1 cellular context compared by ENCODE assay signal in genomic region chr1:51518033-51518729, GRCh38.
TF ChIP-seq lines count a peak whose summit lies in the region.

No MANE protein-coding gene starts in this region.

TF ChIP-seq in HepG2, 621 proteins besides CTCF, POLR2A, EP300 and RAD21 (continued from another document and continues in another):
- TF ChIP-seq, protein P1, sequence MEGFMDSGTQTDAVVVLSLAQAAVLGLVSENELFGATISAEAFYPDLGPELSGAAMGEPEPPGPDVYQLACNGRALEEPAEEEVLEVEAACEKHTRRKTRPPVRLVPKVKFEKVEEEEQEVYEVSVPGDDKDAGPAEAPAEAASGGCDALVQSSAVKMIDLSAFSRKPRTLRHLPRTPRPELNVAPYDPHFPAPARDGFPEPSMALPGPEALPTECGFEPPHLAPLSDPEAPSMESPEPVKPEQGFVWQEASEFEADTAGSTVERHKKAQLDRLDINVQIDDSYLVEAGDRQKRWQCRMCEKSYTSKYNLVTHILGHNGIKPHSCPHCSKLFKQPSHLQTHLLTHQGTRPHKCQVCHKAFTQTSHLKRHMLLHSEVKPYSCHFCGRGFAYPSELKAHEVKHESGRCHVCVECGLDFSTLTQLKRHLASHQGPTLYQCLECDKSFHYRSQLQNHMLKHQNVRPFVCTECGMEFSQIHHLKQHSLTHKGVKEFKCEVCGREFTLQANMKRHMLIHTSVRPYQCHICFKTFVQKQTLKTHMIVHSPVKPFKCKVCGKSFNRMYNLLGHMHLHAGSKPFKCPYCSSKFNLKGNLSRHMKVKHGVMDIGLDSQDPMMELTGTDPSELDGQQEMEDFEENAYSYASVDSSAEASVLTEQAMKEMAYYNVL (CRISPR knock-in tag; IDR thresholded peaks at IDR 0.05; ENCODE audit: borderline replicate concordance) = no peak
- TF ChIP-seq CHCHD3 (CRISPR knock-in tag; IDR thresholded peaks at IDR 0.05) = no peak
- TF ChIP-seq RARA (CRISPR knock-in tag; IDR thresholded peaks at IDR 0.05) = no peak
- no peak for TF ChIP-seq SKI (IDR thresholded peaks at IDR 0.05; ENCODE audit: partially characterized antibody)
- peak; percentile 6 for TF ChIP-seq YY1 (IDR thresholded peaks at IDR 0.05; ENCODE audit: insufficient read depth, insufficient replicate concordance, low read depth, low read length)
- TF ChIP-seq PCBP2 (optimal IDR thresholded peaks at IDR 0.05; ENCODE audit: low read depth, low read length, poor library complexity, severe bottlenecking) = no peak
- TF ChIP-seq, protein P2, sequence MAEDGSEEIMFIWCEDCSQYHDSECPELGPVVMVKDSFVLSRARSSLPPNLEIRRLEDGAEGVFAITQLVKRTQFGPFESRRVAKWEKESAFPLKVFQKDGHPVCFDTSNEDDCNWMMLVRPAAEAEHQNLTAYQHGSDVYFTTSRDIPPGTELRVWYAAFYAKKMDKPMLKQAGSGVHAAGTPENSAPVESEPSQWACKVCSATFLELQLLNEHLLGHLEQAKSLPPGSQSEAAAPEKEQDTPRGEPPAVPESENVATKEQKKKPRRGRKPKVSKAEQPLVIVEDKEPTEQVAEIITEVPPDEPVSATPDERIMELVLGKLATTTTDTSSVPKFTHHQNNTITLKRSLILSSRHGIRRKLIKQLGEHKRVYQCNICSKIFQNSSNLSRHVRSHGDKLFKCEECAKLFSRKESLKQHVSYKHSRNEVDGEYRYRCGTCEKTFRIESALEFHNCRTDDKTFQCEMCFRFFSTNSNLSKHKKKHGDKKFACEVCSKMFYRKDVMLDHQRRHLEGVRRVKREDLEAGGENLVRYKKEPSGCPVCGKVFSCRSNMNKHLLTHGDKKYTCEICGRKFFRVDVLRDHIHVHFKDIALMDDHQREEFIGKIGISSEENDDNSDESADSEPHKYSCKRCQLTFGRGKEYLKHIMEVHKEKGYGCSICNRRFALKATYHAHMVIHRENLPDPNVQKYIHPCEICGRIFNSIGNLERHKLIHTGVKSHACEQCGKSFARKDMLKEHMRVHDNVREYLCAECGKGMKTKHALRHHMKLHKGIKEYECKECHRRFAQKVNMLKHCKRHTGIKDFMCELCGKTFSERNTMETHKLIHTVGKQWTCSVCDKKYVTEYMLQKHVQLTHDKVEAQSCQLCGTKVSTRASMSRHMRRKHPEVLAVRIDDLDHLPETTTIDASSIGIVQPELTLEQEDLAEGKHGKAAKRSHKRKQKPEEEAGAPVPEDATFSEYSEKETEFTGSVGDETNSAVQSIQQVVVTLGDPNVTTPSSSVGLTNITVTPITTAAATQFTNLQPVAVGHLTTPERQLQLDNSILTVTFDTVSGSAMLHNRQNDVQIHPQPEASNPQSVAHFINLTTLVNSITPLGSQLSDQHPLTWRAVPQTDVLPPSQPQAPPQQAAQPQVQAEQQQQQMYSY (CRISPR knock-in tag; IDR thresholded peaks at IDR 0.05) = no peak
- no peak for TF ChIP-seq NFE2 (CRISPR knock-in tag; IDR thresholded peaks at IDR 0.05)
- TF ChIP-seq, protein P3, sequence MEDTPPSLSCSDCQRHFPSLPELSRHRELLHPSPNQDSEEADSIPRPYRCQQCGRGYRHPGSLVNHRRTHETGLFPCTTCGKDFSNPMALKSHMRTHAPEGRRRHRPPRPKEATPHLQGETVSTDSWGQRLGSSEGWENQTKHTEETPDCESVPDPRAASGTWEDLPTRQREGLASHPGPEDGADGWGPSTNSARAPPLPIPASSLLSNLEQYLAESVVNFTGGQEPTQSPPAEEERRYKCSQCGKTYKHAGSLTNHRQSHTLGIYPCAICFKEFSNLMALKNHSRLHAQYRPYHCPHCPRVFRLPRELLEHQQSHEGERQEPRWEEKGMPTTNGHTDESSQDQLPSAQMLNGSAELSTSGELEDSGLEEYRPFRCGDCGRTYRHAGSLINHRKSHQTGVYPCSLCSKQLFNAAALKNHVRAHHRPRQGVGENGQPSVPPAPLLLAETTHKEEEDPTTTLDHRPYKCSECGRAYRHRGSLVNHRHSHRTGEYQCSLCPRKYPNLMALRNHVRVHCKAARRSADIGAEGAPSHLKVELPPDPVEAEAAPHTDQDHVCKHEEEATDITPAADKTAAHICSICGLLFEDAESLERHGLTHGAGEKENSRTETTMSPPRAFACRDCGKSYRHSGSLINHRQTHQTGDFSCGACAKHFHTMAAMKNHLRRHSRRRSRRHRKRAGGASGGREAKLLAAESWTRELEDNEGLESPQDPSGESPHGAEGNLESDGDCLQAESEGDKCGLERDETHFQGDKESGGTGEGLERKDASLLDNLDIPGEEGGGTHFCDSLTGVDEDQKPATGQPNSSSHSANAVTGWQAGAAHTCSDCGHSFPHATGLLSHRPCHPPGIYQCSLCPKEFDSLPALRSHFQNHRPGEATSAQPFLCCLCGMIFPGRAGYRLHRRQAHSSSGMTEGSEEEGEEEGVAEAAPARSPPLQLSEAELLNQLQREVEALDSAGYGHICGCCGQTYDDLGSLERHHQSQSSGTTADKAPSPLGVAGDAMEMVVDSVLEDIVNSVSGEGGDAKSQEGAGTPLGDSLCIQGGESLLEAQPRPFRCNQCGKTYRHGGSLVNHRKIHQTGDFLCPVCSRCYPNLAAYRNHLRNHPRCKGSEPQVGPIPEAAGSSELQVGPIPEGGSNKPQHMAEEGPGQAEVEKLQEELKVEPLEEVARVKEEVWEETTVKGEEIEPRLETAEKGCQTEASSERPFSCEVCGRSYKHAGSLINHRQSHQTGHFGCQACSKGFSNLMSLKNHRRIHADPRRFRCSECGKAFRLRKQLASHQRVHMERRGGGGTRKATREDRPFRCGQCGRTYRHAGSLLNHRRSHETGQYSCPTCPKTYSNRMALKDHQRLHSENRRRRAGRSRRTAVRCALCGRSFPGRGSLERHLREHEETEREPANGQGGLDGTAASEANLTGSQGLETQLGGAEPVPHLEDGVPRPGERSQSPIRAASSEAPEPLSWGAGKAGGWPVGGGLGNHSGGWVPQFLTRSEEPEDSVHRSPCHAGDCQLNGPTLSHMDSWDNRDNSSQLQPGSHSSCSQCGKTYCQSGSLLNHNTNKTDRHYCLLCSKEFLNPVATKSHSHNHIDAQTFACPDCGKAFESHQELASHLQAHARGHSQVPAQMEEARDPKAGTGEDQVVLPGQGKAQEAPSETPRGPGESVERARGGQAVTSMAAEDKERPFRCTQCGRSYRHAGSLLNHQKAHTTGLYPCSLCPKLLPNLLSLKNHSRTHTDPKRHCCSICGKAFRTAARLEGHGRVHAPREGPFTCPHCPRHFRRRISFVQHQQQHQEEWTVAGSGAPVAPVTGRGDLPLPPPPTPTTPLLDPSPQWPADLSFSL (CRISPR knock-in tag; IDR thresholded peaks at IDR 0.05) = no peak
- TF ChIP-seq SOX5 (CRISPR knock-in tag; IDR thresholded peaks at IDR 0.05; ENCODE audit: borderline replicate concordance) = no peak
- no peak for TF ChIP-seq ZNF790 (CRISPR knock-in tag; IDR thresholded peaks at IDR 0.05; ENCODE audit: borderline replicate concordance)
- TF ChIP-seq KLF12 (CRISPR knock-in tag; IDR thresholded peaks at IDR 0.05; ENCODE audit: borderline replicate concordance) = no peak
- TF ChIP-seq ZNF703 (CRISPR knock-in tag; IDR thresholded peaks at IDR 0.05; ENCODE audit: borderline replicate concordance) = no peak
- TF ChIP-seq CCAR2 (optimal IDR thresholded peaks at IDR 0.05; ENCODE audit: low read depth, low read length) = no peak
- no peak for TF ChIP-seq NKX3-1 (CRISPR knock-in tag; IDR thresholded peaks at IDR 0.05)
- no peak for TF ChIP-seq ZNF777 (CRISPR knock-in tag; IDR thresholded peaks at IDR 0.05)
- no peak for TF ChIP-seq ZNF713 (CRISPR knock-in tag; IDR thresholded peaks at IDR 0.05)
- no peak for TF ChIP-seq TCF7L2 (IDR thresholded peaks at IDR 0.05; ENCODE audit: low read depth, low read length)
- TF ChIP-seq ZNF407 (CRISPR knock-in tag; IDR thresholded peaks at IDR 0.05; ENCODE audit: not compliant biosample characterization) = no peak
- no peak for TF ChIP-seq DNMT1 (CRISPR knock-in tag; IDR thresholded peaks at IDR 0.05)
- TF ChIP-seq, protein P4, sequence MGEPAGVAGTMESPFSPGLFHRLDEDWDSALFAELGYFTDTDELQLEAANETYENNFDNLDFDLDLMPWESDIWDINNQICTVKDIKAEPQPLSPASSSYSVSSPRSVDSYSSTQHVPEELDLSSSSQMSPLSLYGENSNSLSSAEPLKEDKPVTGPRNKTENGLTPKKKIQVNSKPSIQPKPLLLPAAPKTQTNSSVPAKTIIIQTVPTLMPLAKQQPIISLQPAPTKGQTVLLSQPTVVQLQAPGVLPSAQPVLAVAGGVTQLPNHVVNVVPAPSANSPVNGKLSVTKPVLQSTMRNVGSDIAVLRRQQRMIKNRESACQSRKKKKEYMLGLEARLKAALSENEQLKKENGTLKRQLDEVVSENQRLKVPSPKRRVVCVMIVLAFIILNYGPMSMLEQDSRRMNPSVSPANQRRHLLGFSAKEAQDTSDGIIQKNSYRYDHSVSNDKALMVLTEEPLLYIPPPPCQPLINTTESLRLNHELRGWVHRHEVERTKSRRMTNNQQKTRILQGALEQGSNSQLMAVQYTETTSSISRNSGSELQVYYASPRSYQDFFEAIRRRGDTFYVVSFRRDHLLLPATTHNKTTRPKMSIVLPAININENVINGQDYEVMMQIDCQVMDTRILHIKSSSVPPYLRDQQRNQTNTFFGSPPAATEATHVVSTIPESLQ (CRISPR knock-in tag; conservative IDR thresholded peaks at IDR 0.05) = no peak
- TF ChIP-seq ZNF740 (CRISPR knock-in tag; IDR thresholded peaks at IDR 0.05) = no peak
- no peak for TF ChIP-seq FOXP1 (IDR thresholded peaks at IDR 0.05)
- peak; percentile 46; the same call in 1 of the 2 replicates for TF ChIP-seq FOXP1 (CRISPR knock-in tag; IDR thresholded peaks at IDR 0.05)
- no peak for TF ChIP-seq ZNF235 (CRISPR knock-in tag; IDR thresholded peaks at IDR 0.05; ENCODE audit: borderline replicate concordance)
- no peak for TF ChIP-seq ZNF562 (CRISPR knock-in tag; IDR thresholded peaks at IDR 0.05; ENCODE audit: borderline replicate concordance)
- no peak for TF ChIP-seq MAFK (conservative IDR thresholded peaks at IDR 0.05 in 1 of 2, IDR thresholded peaks at IDR 0.05 in 1 of 2; ENCODE audit: low read length in 2 of 2)
- TF ChIP-seq ZNF660 (CRISPR knock-in tag; IDR thresholded peaks at IDR 0.05; ENCODE audit: borderline replicate concordance, low read depth) = no peak
- TF ChIP-seq ERF (CRISPR knock-in tag; IDR thresholded peaks at IDR 0.05) = no peak
- TF ChIP-seq ZNF17 (CRISPR knock-in tag; IDR thresholded peaks at IDR 0.05) = no peak
- no peak for TF ChIP-seq ZNF563 (CRISPR knock-in tag; IDR thresholded peaks at IDR 0.05)
- no peak for TF ChIP-seq CCDC6 (CRISPR knock-in tag; IDR thresholded peaks at IDR 0.05)
- TF ChIP-seq XBP1 (CRISPR knock-in tag; IDR thresholded peaks at IDR 0.05) = no peak
